Comparison of ENCODE assay signal across 31 cellular contexts in the genomic region with DNA sequence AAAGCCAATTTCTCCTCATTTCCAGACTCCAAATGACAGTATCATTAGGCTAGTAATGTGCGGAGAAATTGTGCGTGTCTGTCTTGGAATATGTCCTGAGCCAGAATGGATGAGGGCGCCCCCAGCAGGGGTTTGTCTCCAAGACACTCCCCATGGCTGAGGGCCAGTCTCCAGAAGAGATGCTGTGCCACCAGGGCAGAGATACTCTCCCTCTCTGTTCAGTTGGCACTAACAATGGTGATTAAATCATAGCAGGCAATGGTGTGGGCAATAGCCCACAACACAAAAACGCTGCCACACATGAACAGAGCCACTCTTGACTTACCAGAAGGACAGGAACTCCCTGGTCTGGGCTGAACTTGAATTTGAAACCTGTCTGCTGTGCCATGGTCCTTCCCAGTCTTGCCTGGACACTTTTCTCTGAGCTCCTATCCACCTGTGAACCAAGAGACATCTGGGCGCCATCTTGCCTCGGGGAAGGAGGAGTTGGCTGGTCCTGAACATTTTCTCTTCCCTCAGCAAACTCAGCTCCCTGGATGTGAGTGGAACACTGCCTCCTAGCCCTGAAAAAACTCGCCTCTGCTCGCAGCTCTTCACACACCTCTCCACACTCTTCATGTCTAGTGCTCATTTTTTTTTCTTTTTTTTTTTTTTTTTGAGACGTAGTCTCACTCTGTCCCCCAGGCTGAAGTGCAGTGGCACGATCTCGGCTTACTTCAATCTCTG. TPM values are rescaled to one million over a fixed set of nuclear protein-coding genes. Genes with fewer than 3 reads are reported as not detected.
"Had no signal": no experiment of that assay in that cellular context is flagged by ENCODE, and none has a peak within 500 bp of the region (broad histone marks: within the 10 kb centered on the region; RNA-seq: fewer than 3 reads in every experiment).

No MANE protein-coding gene starts in this region.

- H3K4me3 ChIP-seq: adrenal gland, body of pancreas, cardiac muscle cell, ovary, skin epidermis, uterus had no signal

- H3K4me3 Mint-ChIP-seq: activated B cell treated with CpG ODN at 0.5 μM for 24 hours; activated naive CD4-positive, alpha-beta T cell treated with anti-CD3 and anti-CD28 coated beads for 36 hours; activated naive CD8-positive, alpha-beta T cell treated with anti-CD3 and anti-CD28 coated beads for 36 hours; effector memory CD8-positive, alpha-beta T cell; mesothelial cell of epicardium; naive B cell; nephron progenitor cell; stimulated activated naive CD8-positive, alpha-beta T cell treated with anti-CD3 and anti-CD28 coated beads, Interleukin-15, amount 100 ng/mL, for 72 hours; T-helper 2 cell treated with Interferon-gamma antibody and Interleukin-4, amounts not matched to agents 5 μg/mL and 100 μg/mL, for 36 hours; type B pancreatic cell had no signal

- DNase-seq: activated B cell treated with CpG ODN at 0.5 μM for 24 hours; activated CD4-positive, alpha-beta T cell treated with anti-CD3 and anti-CD28 coated beads, Interleukin-2, amount 50 U/mL, for 48 hours; activated CD8-positive, alpha-beta memory T cell treated with anti-CD3 and anti-CD28 coated beads for 24 hours; activated effector memory CD4-positive, alpha-beta T cell treated with anti-CD3 and anti-CD28 coated beads, Interleukin-2, amount 50 U/mL, for 16 hours; activated naive CD4-positive, alpha-beta T cell treated with anti-CD3 and anti-CD28 coated beads for 36 hours; activated naive CD8-positive, alpha-beta T cell treated with anti-CD3 and anti-CD28 coated beads for 36 hours; adrenal gland; aorta; body of pancreas; cortex of kidney; effector memory CD8-positive, alpha-beta T cell; erythroblast; hippocampal formation; left cardiac atrium; mammary epithelial cell; naive B cell; nephron progenitor cell; ovary; stimulated activated CD4-positive, alpha-beta T cell treated with anti-CD3 and anti-CD28 coated beads, Interleukin-12 subunit alpha, Interleukin-12 subunit beta, amount 100 ng/mL, for 4 hours; stimulated activated CD4-positive, alpha-beta T cell treated with anti-CD3 and anti-CD28 coated beads, Interleukin-4, amount 100 ng/mL, for 1 hour; stimulated activated naive CD8-positive, alpha-beta T cell treated with anti-CD3 and anti-CD28 coated beads, Interleukin-15, amount 100 ng/mL, for 72 hours; uterus had no signal

- H3K9me3 Mint-ChIP-seq: activated B cell treated with CpG ODN at 0.5 μM for 24 hours; activated naive CD4-positive, alpha-beta T cell treated with anti-CD3 and anti-CD28 coated beads for 36 hours; activated naive CD8-positive, alpha-beta T cell treated with anti-CD3 and anti-CD28 coated beads for 36 hours; effector memory CD8-positive, alpha-beta T cell; mesothelial cell of epicardium; naive B cell; stimulated activated naive CD8-positive, alpha-beta T cell treated with anti-CD3 and anti-CD28 coated beads, Interleukin-15, amount 100 ng/mL, for 72 hours; T-helper 2 cell treated with Interferon-gamma antibody and Interleukin-4, amounts not matched to agents 5 μg/mL and 100 μg/mL, for 36 hours; type B pancreatic cell had no signal

- FAIRE-seq: keratinocyte had no signal

- H3K9me3 ChIP-seq: adrenal gland, body of pancreas, neutrophil, ovary, uterus had no signal

- ATAC-seq: body of pancreas; effector memory CD8-positive, alpha-beta T cell; left cardiac atrium; sciatic nerve; stimulated activated naive CD8-positive, alpha-beta T cell treated with anti-CD3 and anti-CD28 coated beads, Interleukin-15, amount 100 ng/mL, for 72 hours had no signal

- H3K27ac Mint-ChIP-seq: activated B cell treated with CpG ODN at 0.5 μM for 24 hours; activated naive CD4-positive, alpha-beta T cell treated with anti-CD3 and anti-CD28 coated beads for 36 hours; activated naive CD8-positive, alpha-beta T cell treated with anti-CD3 and anti-CD28 coated beads for 36 hours; effector memory CD8-positive, alpha-beta T cell; mesothelial cell of epicardium; nephron progenitor cell; progenitor cell of endocrine pancreas; T-helper 2 cell treated with Interferon-gamma antibody and Interleukin-4, amounts not matched to agents 5 μg/mL and 100 μg/mL, for 36 hours; type B pancreatic cell had no signal

- H3K4me1 Mint-ChIP-seq: activated B cell treated with CpG ODN at 0.5 μM for 24 hours had no signal

- H3K36me3 Mint-ChIP-seq: activated naive CD8-positive, alpha-beta T cell treated with anti-CD3 and anti-CD28 coated beads for 36 hours; mesothelial cell of epicardium; type B pancreatic cell had no signal

- H3K36me3 ChIP-seq: adrenal gland, cardiac muscle cell, neutrophil, ovary, uterus had no signal

- H3K27ac ChIP-seq: adrenal gland, body of pancreas, cardiac muscle cell, neutrophil, ovary, skin epidermis, uterus had no signal

- H3K4me1 ChIP-seq: adrenal gland, body of pancreas, uterus had no signal

- H3K27me3 ChIP-seq: body of pancreas, ovary had no signal

RNA-seq across cellular contexts. Expression of a gene that starts 36.9 kb away (rescaled TPM):
- total RNA-seq: activated B cell treated with CpG ODN at 0.5 μM for 24 hours; activated naive CD8-positive, alpha-beta T cell treated with anti-CD3 and anti-CD28 coated beads for 36 hours had no signal
